Comparison of ENCODE assay signal across 8 cellular contexts in genomic region chr7:48090095-48090805, GRCh38. TPM values are rescaled to one million over a fixed set of nuclear protein-coding genes. Genes with fewer than 3 reads are reported as not detected.
DNase-seq lines count a peak whose midpoint lies in the region; ATAC-seq, FAIRE-seq and TF ChIP-seq lines count a peak whose summit lies in the region.

No MANE protein-coding gene starts in this region.

- peaks cover 53% of the 10 kb centered on the region for H3K36me3 Mint-ChIP-seq in activated CD8-positive, alpha-beta T cell treated with anti-CD3 and anti-CD28 coated beads, Interleukin-2, amount 10 ng/mL, durations not matched to agents 7 days and 5 days (ENCODE audit: low read depth)

- H3K9me3 Mint-ChIP-seq in activated CD8-positive, alpha-beta T cell treated with anti-CD3 and anti-CD28 coated beads, Interleukin-2, amount 10 ng/mL, durations not matched to agents 7 days and 5 days (ENCODE audit: insufficient read depth): no peaks in the 10 kb centered on the region

- H3K4me3 ChIP-seq in GM12865 (ENCODE audit: low read depth, low read length) (peak overlapping the region; percentile 77; the same call in 1 of the 2 replicates), sigmoid colon (peak overlapping the region in 3 of 4 donors; percentile 72 to 92 (median 79))

- ATAC-seq in activated CD8-positive, alpha-beta T cell treated with anti-CD3 and anti-CD28 coated beads, Interleukin-2, amount 10 ng/mL, durations not matched to agents 7 days and 5 days: no peak
- ATAC-seq in GM18502 (IDR thresholded peaks at IDR 0.05; ENCODE audit: poor library complexity, unreplicated experiment): no peak
- ATAC-seq in HG03196 (IDR thresholded peaks at IDR 0.05; ENCODE audit: unreplicated experiment): no peak

- 78 to 81% methylated on average over 28 of the region's 28 CpGs for WGBS in sigmoid colon, 2 donors

- intact Hi-C loops in sigmoid colon (cut with DNase I): loop anchor here (5.0 kb wide), 1 partner anchor 53 kb away; the partner anchor contains the start of gene C7orf57

- TF ChIP-seq POLR2A in sigmoid colon (IDR thresholded peaks at IDR 0.05) (no peak), GM12891 (IDR thresholded peaks at IDR 0.05; ENCODE audit: low read depth, low read length) (no peak)

- no peaks in the 10 kb centered on the region for H3K27me3 Mint-ChIP-seq in activated CD8-positive, alpha-beta T cell treated with anti-CD3 and anti-CD28 coated beads, Interleukin-2, amount 10 ng/mL, durations not matched to agents 7 days and 5 days (ENCODE audit: low read depth)

- no peak for FAIRE-seq in GM12891 (lab: Jason Lieb, UNC)

- peak overlapping the region; percentile 90 for H3K27ac Mint-ChIP-seq in activated CD8-positive, alpha-beta T cell treated with anti-CD3 and anti-CD28 coated beads, Interleukin-2, amount 10 ng/mL, durations not matched to agents 7 days and 5 days

- peaks cover 77% of the 10 kb centered on the region for H3K4me1 Mint-ChIP-seq in activated CD8-positive, alpha-beta T cell treated with anti-CD3 and anti-CD28 coated beads, Interleukin-2, amount 10 ng/mL, durations not matched to agents 7 days and 5 days (ENCODE audit: low read depth)

- peaks cover 0 to 26% (median 15%) of the 10 kb centered on the region in 4 donors for H3K4me1 ChIP-seq in sigmoid colon

- peaks cover 0 to 23% (median 0%) of the 10 kb centered on the region in 4 donors for H3K36me3 ChIP-seq in sigmoid colon

- H3K27me3 ChIP-seq in sigmoid colon: no peaks in the 10 kb centered on the region

- CTCF ChIA-PET in activated CD8-positive, alpha-beta T cell treated with anti-CD3 and anti-CD28 coated beads, Interleukin-2, amount 10 ng/mL, durations not matched to agents 7 days and 5 days (lab: Charles Lee): interaction anchor here (2.2 to 6.7 kb wide), 2 partner anchors 20 to 98 kb away, joined by 5 to 39 read pairs; no protein-coding TSS in a partner anchor

- no peak for TF ChIP-seq CTCF in GM12865 (IDR thresholded peaks at IDR 0.05; ENCODE audit: insufficient read depth, low read depth, low read length, missing control alignments)
- no peak for TF ChIP-seq CTCF in sigmoid colon (IDR thresholded peaks at IDR 0.05)

- peak overlapping the region; percentile 79 to 92 (median 86) for H3K27ac ChIP-seq in sigmoid colon

- TF ChIP-seq EP300 in sigmoid colon (IDR thresholded peaks at IDR 0.05): peak in 1 of 4 donors; percentile 7

- H3K9me3 ChIP-seq in sigmoid colon: no peaks in the 10 kb centered on the region

- POLR2A ChIA-PET in activated CD8-positive, alpha-beta T cell treated with anti-CD3 and anti-CD28 coated beads, Interleukin-2, amount 10 ng/mL, durations not matched to agents 7 days and 5 days (lab: Charles Lee): interaction anchor here (0.7 to 2.0 kb wide), 2 partner anchors 12 to 112 kb away, joined by 3 to 5 read pairs; no protein-coding TSS in a partner anchor

- DNase-seq in GM12865 (ENCODE audit: low read depth): no peak
- DNase-seq in activated CD8-positive, alpha-beta T cell treated with anti-CD3 and anti-CD28 coated beads, Interleukin-2, amount 10 ng/mL, durations not matched to agents 7 days and 5 days: peak; percentile 20
- peak in 26 of 51 donors; percentile 5 to 41 (median 20) for DNase-seq in hypothalamus (lab: John Stamatoyannopoulos, UW)
- peak; percentile 78 for DNase-seq in sigmoid colon
- no peak for DNase-seq in cerebellum (ENCODE audit: low spot score)
- no peak for DNase-seq in GM12891 (ENCODE audit: insufficient read length, low spot score)

- H3K4me3 Mint-ChIP-seq in activated CD8-positive, alpha-beta T cell treated with anti-CD3 and anti-CD28 coated beads, Interleukin-2, amount 10 ng/mL, durations not matched to agents 7 days and 5 days: peak overlapping the region; percentile 86

TF ChIP-seq in GM12891, 5 proteins besides CTCF, POLR2A, EP300 and RAD21:
- TF ChIP-seq TAF1 (IDR thresholded peaks at IDR 0.05; ENCODE audit: low read depth, low read length) (no peak), POLR2AphosphoS5 (IDR thresholded peaks at IDR 0.05; ENCODE audit: low read depth, low read length) (no peak), PAX5 (IDR thresholded peaks at IDR 0.05; ENCODE audit: insufficient read depth, low read length, severe bottlenecking) (no peak), SPI1 (IDR thresholded peaks at IDR 0.05; ENCODE audit: low read depth, low read length) (no peak), POU2F2 (IDR thresholded peaks at IDR 0.05; ENCODE audit: low read depth, low read length) (no peak)
TF ChIP-seq in GM12891: peak in this region for 0.

RNA-seq across cellular contexts. Expression of gene UPP1, which starts 1.2 kb away (rescaled TPM):
- total RNA-seq in activated CD8-positive, alpha-beta T cell treated with anti-CD3 and anti-CD28 coated beads, Interleukin-2, amount 10 ng/mL, durations not matched to agents 7 days and 5 days: 10 to 100 TPM; 60.7 to 68.4 TPM
- total RNA-seq in sigmoid colon: 10 to 100 TPM; 10.2 to 17.1 (median 14.9) TPM
- polyA plus RNA-seq in sigmoid colon: 100 to 1,000 TPM in 1 of 3 donors, 10 to 100 TPM in 2; 61.3 to 136 (median 89.8) TPM
- total RNA-seq in cerebellum: 23.5 TPM
- 2.2 TPM for polyA plus RNA-seq in GM12891 (2012; ENCODE audit: low read depth, missing spikeins)

RNA-seq across cellular contexts. Expression of gene C7orf57, which starts 54.9 kb away (rescaled TPM):
- under 1 TPM in 1 of 2 experiments, not detected in 1; 0.10 TPM for total RNA-seq in activated CD8-positive, alpha-beta T cell treated with anti-CD3 and anti-CD28 coated beads, Interleukin-2, amount 10 ng/mL, durations not matched to agents 7 days and 5 days
- total RNA-seq in sigmoid colon (not detected), cerebellum (2.4 TPM)
- not detected for polyA plus RNA-seq in sigmoid colon
- not detected for polyA plus RNA-seq in GM12891 (2012; ENCODE audit: low read depth, missing spikeins)

Comparison
In these comparisons a context has a peak if more than half of its experiments do, and no peak if none do; other contexts are left out.
1. DNase-seq: peak in activated CD8-positive, alpha-beta T cell treated with anti-CD3 and anti-CD28 coated beads, Interleukin-2, amount 10 ng/mL, durations not matched to agents 7 days and 5 days (single experiment), hypothalamus (26 of 51) and sigmoid colon (single experiment); none in GM12865 (single experiment), cerebellum (single experiment) and GM12891 (single experiment).